ENCODE assay signal across 20 cellular contexts in the genomic region with DNA sequence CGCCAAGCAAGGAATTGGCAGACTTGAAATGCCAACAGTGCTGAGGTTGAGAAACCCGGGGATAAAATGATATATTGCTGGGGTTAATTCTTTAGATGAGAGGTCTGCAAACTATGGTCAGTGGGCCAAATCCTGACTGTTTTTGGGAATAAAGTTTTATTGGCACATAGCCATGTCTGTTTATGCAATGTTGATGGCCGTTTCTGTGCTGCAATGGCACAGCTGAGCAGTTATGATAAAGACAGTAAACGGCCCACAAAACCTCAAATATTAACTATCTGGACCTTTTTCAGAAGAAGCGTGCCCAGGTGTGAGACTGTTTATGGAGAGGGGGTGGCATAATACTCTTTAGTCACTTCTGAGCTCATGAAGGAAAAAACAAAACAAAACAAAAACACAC. TPM values are rescaled to one million over a fixed set of nuclear protein-coding genes. Genes with fewer than 3 reads are reported as not detected.
"Had no signal": no experiment of that assay in that cellular context is flagged by ENCODE, and none has a peak within 500 bp of the region (broad histone marks: within the 10 kb centered on the region; RNA-seq: fewer than 3 reads in every experiment).

No MANE protein-coding gene starts in this region.

- H3K9me3 Mint-ChIP-seq: activated naive CD8-positive, alpha-beta T cell treated with anti-CD3 and anti-CD28 coated beads, Interleukin-2, amount 10 ng/mL, durations not matched to agents 7 days and 5 days; immature natural killer cell had no signal

- H3K4me1 ChIP-seq: sigmoid colon had no signal

- H3K4me3 Mint-ChIP-seq: activated naive CD8-positive, alpha-beta T cell treated with anti-CD3 and anti-CD28 coated beads, Interleukin-2, amount 10 ng/mL, durations not matched to agents 7 days and 5 days; immature natural killer cell; nephron progenitor cell had no signal

- H3K4me3 ChIP-seq: sigmoid colon had no signal

- H3K9me3 ChIP-seq: sigmoid colon had no signal

- DNase-seq: activated CD4-positive, alpha-beta T cell treated with anti-CD3 and anti-CD28 coated beads for 4 hours; activated CD8-positive, alpha-beta memory T cell treated with anti-CD3 and anti-CD28 coated beads for 24 hours; activated gamma-delta T cell; activated naive CD8-positive, alpha-beta T cell treated with anti-CD3 and anti-CD28 coated beads, Interleukin-2, amount 10 ng/mL, durations not matched to agents 7 days and 5 days; activated T-cell treated with anti-CD3 and anti-CD28 coated beads for 4 hours; anterior cingulate cortex; brain microvascular endothelial cell; cerebellar nuclear complex; effector CD8-positive, alpha-beta T cell; head of caudate nucleus; immature natural killer cell; nephron progenitor cell; occipital lobe; sigmoid colon; stimulated activated CD4-positive, alpha-beta T cell treated with anti-CD3 and anti-CD28 coated beads, Interleukin-1b, Interleukin-23, amount 100 ng/mL, for 48 hours; T-helper 1 cell had no signal

- H3K4me1 Mint-ChIP-seq: immature natural killer cell had no signal

- H3K27me3 Mint-ChIP-seq: activated naive CD8-positive, alpha-beta T cell treated with anti-CD3 and anti-CD28 coated beads, Interleukin-2, amount 10 ng/mL, durations not matched to agents 7 days and 5 days had no signal

- FAIRE-seq: frontal cortex, urothelium cell line had no signal

- H3K27me3 ChIP-seq: brain microvascular endothelial cell, sigmoid colon had no signal

- H3K27ac ChIP-seq: brain microvascular endothelial cell, sigmoid colon had no signal

RNA-seq across cellular contexts. Expression of a gene that starts 35.0 kb away (rescaled TPM):
- total RNA-seq: occipital lobe had no signal

RNA-seq across cellular contexts. Expression of a gene that starts 56.6 kb away (rescaled TPM):
- total RNA-seq: activated naive CD8-positive, alpha-beta T cell treated with anti-CD3 and anti-CD28 coated beads, Interleukin-2, amount 10 ng/mL, durations not matched to agents 7 days and 5 days; liver; pulmonary artery endothelial cell had no signal
- polyA plus RNA-seq: immature natural killer cell, liver had no signal
